Comparison of ENCODE assay signal across 8 cellular contexts in the genomic region with DNA sequence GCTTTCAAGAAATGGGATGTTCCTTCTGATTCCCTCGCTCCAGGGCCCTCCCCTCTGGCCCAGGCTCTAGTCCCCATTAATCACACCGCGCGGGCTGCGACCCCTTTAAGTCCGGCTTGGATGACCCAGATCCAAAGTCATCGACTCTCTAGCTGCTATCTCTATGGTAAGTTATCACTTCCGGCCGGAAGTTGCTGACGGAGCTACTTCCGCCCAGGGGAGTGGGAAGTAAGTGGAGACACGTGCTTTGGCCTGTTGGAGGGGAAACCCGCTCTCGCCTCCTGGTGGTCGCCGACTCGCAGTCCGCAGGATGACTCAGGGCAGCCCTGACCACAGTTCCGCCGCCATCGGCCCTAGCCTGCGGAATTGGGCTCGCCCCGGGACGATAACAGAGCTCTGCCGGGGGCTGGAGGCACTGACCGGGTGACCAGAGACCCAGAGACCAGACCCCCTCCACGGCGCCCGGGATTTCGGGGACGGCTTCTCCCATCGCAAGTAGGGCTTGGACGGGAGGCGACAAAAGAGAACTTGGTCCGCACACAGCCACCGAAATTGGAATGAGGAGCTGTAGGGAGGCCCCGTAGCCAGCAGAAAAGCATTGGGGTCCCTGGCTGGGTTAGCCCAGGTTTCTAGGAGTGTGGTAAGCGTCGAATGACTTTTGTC. TPM values are rescaled to one million over a fixed set of nuclear protein-coding genes. Genes with fewer than 3 reads are reported as not detected.
A peak's percentile ranks its signal among the peaks of the same experiment; 100 is the strongest.
DNase-seq lines count a peak whose midpoint lies in the region; ATAC-seq and TF ChIP-seq lines count a peak whose summit lies in the region.

No MANE protein-coding gene starts in this region.

- WGBS in heart left ventricle, 4 donors, result 0 to 1% (median 0%) methylated on average over 38 to 40 of the region's 40 CpGs

- H3K27ac ChIP-seq in SU-DHL-6 (ENCODE audit: low read depth, low read length) (peak overlapping the region; percentile 74), heart left ventricle (peak overlapping the region; percentile 69 to 96 (median 89))

- peaks cover 36% of the 10 kb centered on the region for H3K79me2 ChIP-seq in SU-DHL-6 (ENCODE audit: insufficient read depth, low read length)

- ATAC-seq in HG02763 (IDR thresholded peaks at IDR 0.05; ENCODE audit: unreplicated experiment) (peak; percentile 67), heart left ventricle (peak; percentile 94 to 96 (median 94))

- H3K27me3 Mint-ChIP-seq in type B pancreatic cell, result no peaks in the 10 kb centered on the region

- H3K4me3 Mint-ChIP-seq in type B pancreatic cell, result peak overlapping the region; percentile 96

- peaks cover 14% of the 10 kb centered on the region for H3K36me3 Mint-ChIP-seq in type B pancreatic cell

- peak overlapping the region; percentile 69 for H3K4me2 ChIP-seq in SU-DHL-6 (ENCODE audit: low read depth, low read length, poor library complexity, severe bottlenecking)

- peak overlapping the region; percentile 84 for H2AFZ ChIP-seq in SU-DHL-6 (ENCODE audit: low read depth, low read length, severe bottlenecking)

- DNase-seq in NCI-H1417 (lab: John Stamatoyannopoulos, UW) (peak; percentile 90 to 98 (median 94)), adipocyte (ENCODE audit: low read depth) (peak; percentile 96), heart left ventricle (peak; percentile 93 to 95 (median 95)), pons (ENCODE audit: low spot score) (peak; percentile 97), type B pancreatic cell (ENCODE audit: extremely low spot score, unreplicated experiment) (peak; percentile 94)

- H3K4me1 Mint-ChIP-seq in type B pancreatic cell (ENCODE audit: unreplicated experiment), result peaks cover 28% of the 10 kb centered on the region

- 0 out of 2 replicates have a peak, but pooled peaks cover 5% of the 10 kb centered on the region for H3K36me3 ChIP-seq in SU-DHL-6 (ENCODE audit: low read length)
- H3K36me3 ChIP-seq in adipocyte (ENCODE audit: control insufficient read depth, insufficient read depth, low read length, severe bottlenecking), result peaks cover 27% of the 10 kb centered on the region
- peaks cover 0 to 38% (median 24%) of the 10 kb centered on the region in 9 donors for H3K36me3 ChIP-seq in heart left ventricle

- TF ChIP-seq POLR2A in heart left ventricle (IDR thresholded peaks at IDR 0.05), result peak in 1 of 2 donors; percentile 65

- no peaks in the 10 kb centered on the region for H3K9me3 ChIP-seq in SU-DHL-6 (ENCODE audit: insufficient read depth, low read length)
- no peaks in the 10 kb centered on the region for H3K9me3 ChIP-seq in adipocyte (ENCODE audit: control insufficient read depth, low read length)
- no peaks in the 10 kb centered on the region for H3K9me3 ChIP-seq in heart left ventricle

- H4K20me1 ChIP-seq in SU-DHL-6 (ENCODE audit: low read depth, low read length), result no peaks in the 10 kb centered on the region

- H3K9me2 ChIP-seq in SU-DHL-6 (replicated peaks; ENCODE audit: insufficient read depth, low read length), result no peaks in the 10 kb centered on the region

- TF ChIP-seq CTCF in GM12875 (IDR thresholded peaks at IDR 0.05; ENCODE audit: borderline replicate concordance, insufficient read depth, low read depth, low read length), result peak; percentile 81
- peak; percentile 51 for TF ChIP-seq CTCF in SU-DHL-6 (IDR thresholded peaks at IDR 0.05; ENCODE audit: insufficient read depth, low read length, poor library complexity, severe bottlenecking)
- peak; percentile 59 to 96 (median 81) for TF ChIP-seq CTCF in heart left ventricle (IDR thresholded peaks at IDR 0.05)
- TF ChIP-seq CTCF in type B pancreatic cell (conservative IDR thresholded peaks at IDR 0.05), result peak; percentile 91

- H3K4me1 ChIP-seq in adipocyte (ENCODE audit: control insufficient read depth, insufficient read depth, low read length), result peaks cover 15% of the 10 kb centered on the region
- H3K4me1 ChIP-seq in heart left ventricle, result peaks cover 2 to 42% (median 25%) of the 10 kb centered on the region in 12 donors

- intact Hi-C loops in heart left ventricle (cut with DNase I), result loop anchor here in 4 of 10 donors (1.0 to 10.0 kb wide), 4 partner anchors 120 to 406 kb away; no protein-coding TSS in a partner anchor

- H3F3A ChIP-seq in SU-DHL-6 (ENCODE audit: insufficient read depth), result 0 out of 2 replicates have a peak, but pooled peaks cover 3% of the 10 kb centered on the region

- H3K27me3 ChIP-seq in SU-DHL-6 (ENCODE audit: low read length) (no peaks in the 10 kb centered on the region), adipocyte (replicated peaks; ENCODE audit: control insufficient read depth, insufficient read depth, low read length) (no peaks in the 10 kb centered on the region), heart left ventricle (peaks cover 0 to 2% (median 0%) of the 10 kb centered on the region in 9 donors)

- peak overlapping the region; percentile 96 for H3K9ac ChIP-seq in SU-DHL-6 (ENCODE audit: low read length)
- peak overlapping the region; percentile 96 for H3K9ac ChIP-seq in adipocyte (ENCODE audit: low read length)

- peak overlapping the region; percentile 89 for H3K27ac Mint-ChIP-seq in type B pancreatic cell

- H3K4me3 ChIP-seq in GM12875 (ENCODE audit: low read depth, low read length), result peak overlapping the region; percentile 80
- H3K4me3 ChIP-seq in SU-DHL-6 (ENCODE audit: insufficient read depth, low read length, poor library complexity, severe bottlenecking), result peak overlapping the region; percentile 85
- peak overlapping the region; percentile 95 for H3K4me3 ChIP-seq in adipocyte (ENCODE audit: low read length)
- peak overlapping the region; percentile 31 to 94 (median 74) for H3K4me3 ChIP-seq in heart left ventricle

- H3K9me3 Mint-ChIP-seq in type B pancreatic cell, result no peaks in the 10 kb centered on the region

RNA-seq across cellular contexts. Expression of a gene that starts 52.2 kb away (rescaled TPM):
- total RNA-seq in heart left ventricle (100 to 1,000 TPM in 1 of 9 donors, 10 to 100 TPM in 8; 43.6 to 116 (median 53.7) TPM), type B pancreatic cell (ENCODE audit: low replicate concordance) (42.3 and 74.9 TPM in 2 replicates)
- polyA plus RNA-seq in heart left ventricle, result 10 to 100 TPM; 26.6 to 69.5 TPM

Comparison
In these comparisons a context has a peak if more than half of its experiments do, and no peak if none do; other contexts are left out.
1. Peak in every context shown above with its lines: DNase-seq, ATAC-seq, H3K4me3 ChIP-seq and H3K27ac ChIP-seq.